8 cellular contexts compared by ENCODE assay signal in genomic region chr17:37239690-37240344, GRCh38.
DNase-seq lines count a peak whose midpoint lies in the region; ATAC-seq and TF ChIP-seq lines count a peak whose summit lies in the region.

No MANE protein-coding gene starts in this region.

- no peak for TF ChIP-seq POLR2A in Peyer's patch (IDR thresholded peaks at IDR 0.05)

- no peaks in the 10 kb centered on the region for H3K9me3 ChIP-seq in Peyer's patch

- no peaks in the 10 kb centered on the region for H3K27me3 ChIP-seq in Peyer's patch

- DNase-seq in Right ventricle myocardium superior (no peak), cardiac septum (ENCODE audit: low spot score) (no peak), Peyer's patch (no peak), fibroblast of pulmonary artery (ENCODE audit: low read depth) (peak; percentile 62), renal cortical epithelial cell (ENCODE audit: low read depth) (peak; percentile 63), mucosa of gallbladder (ENCODE audit: low spot score) (no peak)

- ATAC-seq in Right ventricle myocardium superior (ENCODE audit: poor library complexity) = peak; percentile 71
- no peak for ATAC-seq in HG03520 (IDR thresholded peaks at IDR 0.05; ENCODE audit: unreplicated experiment)
- ATAC-seq in GM18511 (IDR thresholded peaks at IDR 0.05; ENCODE audit: unreplicated experiment) = no peak

- no peaks in the 10 kb centered on the region for H3K4me1 ChIP-seq in Peyer's patch

- intact Hi-C loops in Right ventricle myocardium superior (cut with DNase I) = no loop called here
- intact Hi-C loops in cardiac septum (cut with DNase I) = no loop called here

- H3K36me3 ChIP-seq in Peyer's patch = peaks cover 0 to 70% (median 0%) of the 10 kb centered on the region in 3 donors

- TF ChIP-seq CTCF in Peyer's patch (IDR thresholded peaks at IDR 0.05) (peak in 5 of 6 experiments; percentile 48 to 67 (median 51)), fibroblast of pulmonary artery (IDR thresholded peaks at IDR 0.05; ENCODE audit: low read length, missing control alignments) (peak; percentile 74)

- H3K27ac ChIP-seq in Peyer's patch = no peak overlapping the region

- H3K4me3 ChIP-seq in Peyer's patch (no peak overlapping the region), fibroblast of pulmonary artery (replicated peaks; ENCODE audit: low read depth, low read length) (no peak overlapping the region)

Comparison
In these comparisons a context has a peak if more than half of its experiments do, and no peak if none do; other contexts are left out.
1. DNase-seq: peak in fibroblast of pulmonary artery (single experiment) and renal cortical epithelial cell (single experiment); none in Right ventricle myocardium superior (single experiment), cardiac septum (single experiment), Peyer's patch (0 of 3) and mucosa of gallbladder (single experiment).